8 cellular contexts compared by ENCODE assay signal in genomic region chr12:69254046-69254445, GRCh38. TPM values are rescaled to one million over a fixed set of nuclear protein-coding genes. Genes with fewer than 3 reads are reported as not detected.
DNase-seq lines count a peak whose midpoint lies in the region; ATAC-seq and TF ChIP-seq lines count a peak whose summit lies in the region.

No MANE protein-coding gene starts in this region.

- H3K27ac ChIP-seq in esophagus muscularis mucosa (replicated peaks in 1 of 4) (no peak overlapping the region), neuronal stem cell (replicated peaks; ENCODE audit: low read length) (no peak overlapping the region)

- H3K4me1 ChIP-seq in esophagus muscularis mucosa (peaks cover 8 to 22% (median 19%) of the 10 kb centered on the region in 4 donors), neuronal stem cell (ENCODE audit: control insufficient read depth in 2 of 2, insufficient read depth in 1 of 2, low read depth in 1 of 2, low read length in 2 of 2) (no peaks in the 10 kb centered on the region)

- TF ChIP-seq CTCF in esophagus muscularis mucosa (IDR thresholded peaks at IDR 0.05) = peak; percentile 49 to 68 (median 60)

- no peak overlapping the region for H2BK5ac ChIP-seq in neuronal stem cell (ENCODE audit: low read length)

- H4K91ac ChIP-seq in neuronal stem cell (ENCODE audit: low read depth, low read length, poor library complexity) = no peak overlapping the region

- no peak overlapping the region for H2BK12ac ChIP-seq in neuronal stem cell (ENCODE audit: low read length)

- H3K27me3 ChIP-seq in esophagus muscularis mucosa (no peaks in the 10 kb centered on the region), neuronal stem cell (ENCODE audit: control insufficient read depth in 3 of 3, insufficient read depth in 3 of 3, low read depth in 1 of 3, low read length in 3 of 3) (peaks cover 0 to 2% (median 0%) of the 10 kb centered on the region in 3 experiments)

- no peak overlapping the region for H2BK15ac ChIP-seq in neuronal stem cell (ENCODE audit: low read length)

- no peak overlapping the region for H3K9ac ChIP-seq in neuronal stem cell (ENCODE audit: low read depth, low read length, poor library complexity)

- H2BK120ac ChIP-seq in neuronal stem cell (ENCODE audit: low read depth, low read length) = no peak overlapping the region

- H3K36me3 ChIP-seq in esophagus muscularis mucosa = peaks cover 15 to 44% (median 41%) of the 10 kb centered on the region in 4 donors
- H3K36me3 ChIP-seq in neuronal stem cell (replicated peaks in 1 of 2; ENCODE audit: control insufficient read depth in 2 of 2, insufficient read depth in 2 of 2, low read length in 2 of 2) = peaks cover 17 to 93% of the 10 kb centered on the region in 2 donors

- H3K9me3 ChIP-seq in esophagus muscularis mucosa (no peaks in the 10 kb centered on the region), neuronal stem cell (replicated peaks in 1 of 2; ENCODE audit: control insufficient read depth in 2 of 2, insufficient read depth in 1 of 2, low read depth in 1 of 2, low read length in 2 of 2) (peaks cover 0 to 2% of the 10 kb centered on the region in 2 donors)

- peak; percentile 79 for ATAC-seq in GM18907 (IDR thresholded peaks at IDR 0.05; ENCODE audit: unreplicated experiment)
- peak; percentile 70 for ATAC-seq in HG03558 (IDR thresholded peaks at IDR 0.05; ENCODE audit: extremely low read depth, unreplicated experiment)
- no peak for ATAC-seq in GM21423 (IDR thresholded peaks at IDR 0.05; ENCODE audit: unreplicated experiment)

- intact Hi-C loops in esophagus muscularis mucosa (cut with DNase I) = no loop called here

- DNase-seq in DMS53 (lab: John Stamatoyannopoulos, UW) = peak; percentile 82
- DNase-seq in SK-N-DZ (ENCODE audit: low spot score) = peak; percentile 53
- no peak for DNase-seq in esophagus muscularis mucosa (ENCODE audit: extremely low spot score)
- DNase-seq in neuronal stem cell (ENCODE audit: low spot score) = peak; percentile 18
- no peak for DNase-seq in cerebellar nuclear complex (lab: John Stamatoyannopoulos, UW)

- H3K4me3 ChIP-seq in esophagus muscularis mucosa (no peak overlapping the region), neuronal stem cell (ENCODE audit: low read length in 2 of 2) (no peak overlapping the region)

- no peak overlapping the region for H2AFZ ChIP-seq in neuronal stem cell (ENCODE audit: low read length)

- TF ChIP-seq POLR2A in esophagus muscularis mucosa (IDR thresholded peaks at IDR 0.05; ENCODE audit: low read depth) = no peak

- H3K18ac ChIP-seq in neuronal stem cell (ENCODE audit: low read length) = no peak overlapping the region

- H2AK5ac ChIP-seq in neuronal stem cell (ENCODE audit: low read depth, low read length) = no peak overlapping the region

- no peak overlapping the region for H3K4me2 ChIP-seq in neuronal stem cell (ENCODE audit: insufficient read depth, low read length, poor library complexity, severe bottlenecking)

- peaks cover 4% of the 10 kb centered on the region for H3K79me1 ChIP-seq in neuronal stem cell (ENCODE audit: low read depth, low read length)

- no peak overlapping the region for H3K4ac ChIP-seq in neuronal stem cell (ENCODE audit: low read length)

- no peak overlapping the region for H4K8ac ChIP-seq in neuronal stem cell (ENCODE audit: low read depth, low read length)

- H3K14ac ChIP-seq in neuronal stem cell (ENCODE audit: low read length) = no peak overlapping the region

- TF ChIP-seq EP300 in esophagus muscularis mucosa (IDR thresholded peaks at IDR 0.05) = no peak

- no peak overlapping the region for H3K23ac ChIP-seq in neuronal stem cell (ENCODE audit: low read depth, low read length, poor library complexity)

RNA-seq across cellular contexts. Expression of gene CPSF6, which starts 14.7 kb away (rescaled TPM):
- polyA plus RNA-seq in SK-N-DZ (2014; cell fraction: cytosol; rRNA removed) = 72.8 and 77.5 TPM in 2 replicates
- polyA plus RNA-seq in SK-N-DZ (2014; cell fraction: nucleus; rRNA removed) = 245 and 309 TPM in 2 replicates
- 10 to 100 TPM; 17.6 to 49.2 (median 29.0) TPM for total RNA-seq in esophagus muscularis mucosa
- 99.4 TPM for polyA plus RNA-seq in neuronal stem cell (2013, experiment 1 of 2)
- polyA plus RNA-seq in neuronal stem cell (2013, experiment 2 of 2) = 103 TPM

Comparison
In these comparisons a context has a peak if more than half of its experiments do, and no peak if none do; other contexts are left out.
1. DNase-seq: peak in DMS53 (single experiment), SK-N-DZ (single experiment) and neuronal stem cell (single experiment); none in esophagus muscularis mucosa (single experiment) and cerebellar nuclear complex (0 of 2).